8 cellular contexts compared by ENCODE assay signal in genomic region chr6:160137989-160138835, GRCh38. TPM values are rescaled to one million over a fixed set of nuclear protein-coding genes. Genes with fewer than 3 reads are reported as not detected.
DNase-seq lines count a peak whose midpoint lies in the region; ATAC-seq, FAIRE-seq and TF ChIP-seq lines count a peak whose summit lies in the region.

No MANE protein-coding gene starts in this region.

- DNase-seq in DMS 273 treated with DMSO at 0.1 percent for 48 hours (lab: John Stamatoyannopoulos, UW) (peak; percentile 4), LHCN-M2 (ENCODE audit: low read depth) (peak; percentile 53), brain microvascular endothelial cell (peak; percentile 63), islet precursor cell (peak; percentile 74)
- peak; percentile 52 to 56 for DNase-seq in stimulated activated CD4-positive, alpha-beta T cell treated with anti-CD3 and anti-CD28 coated beads, Interleukin-2, amount 100 ng/mL, for 48 hours

- peak overlapping the region; percentile 29 for H3K27ac ChIP-seq in brain microvascular endothelial cell

- TF ChIP-seq CTCF in brain microvascular endothelial cell (IDR thresholded peaks at IDR 0.05; ENCODE audit: low read depth, low read length, missing control alignments), result peak; percentile 84

- in situ Hi-C loops in brain microvascular endothelial cell (cut with HindIII; ENCODE audit: low pct_ligation_motif_present, low sequenced_read_pairs), result no loop called here

- ATAC-seq in GM21381 (IDR thresholded peaks at IDR 0.05; ENCODE audit: unreplicated experiment), result peak; percentile 65
- no peak for ATAC-seq in HG03025 (IDR thresholded peaks at IDR 0.05; ENCODE audit: low FRiP score, unreplicated experiment)

- no peaks in the 10 kb centered on the region for H3K36me3 ChIP-seq in brain microvascular endothelial cell (replicated peaks)

- FAIRE-seq in TTC549 (lab: Jason Lieb, UNC), result peak; percentile 32

- no peak overlapping the region for H3K4me3 ChIP-seq in brain microvascular endothelial cell (ENCODE audit: low read depth, low read length)

- no peaks in the 10 kb centered on the region for H3K27me3 ChIP-seq in brain microvascular endothelial cell (replicated peaks)

RNA-seq across cellular contexts. Expression of gene SLC22A1, which starts 16.6 kb away (rescaled TPM):
- total RNA-seq in LHCN-M2 (2014; rRNA removed), result 0.17 and 0.19 TPM in 2 replicates
- polyA plus RNA-seq in LHCN-M2 (2012), result 0.30 TPM

Comparison
In these comparisons a context has a peak if more than half of its experiments do, and no peak if none do; other contexts are left out.
1. DNase-seq: peak in every context shown above with its lines; median percentile 74 in islet precursor cell; 63 in brain microvascular endothelial cell; 54 in stimulated activated CD4-positive, alpha-beta T cell treated with anti-CD3 and anti-CD28 coated beads, Interleukin-2, amount 100 ng/mL, for 48 hours; 53 in LHCN-M2; 4 in DMS 273 treated with DMSO at 0.1 percent for 48 hours.